8 cellular contexts compared by ENCODE assay signal in the genomic region with DNA sequence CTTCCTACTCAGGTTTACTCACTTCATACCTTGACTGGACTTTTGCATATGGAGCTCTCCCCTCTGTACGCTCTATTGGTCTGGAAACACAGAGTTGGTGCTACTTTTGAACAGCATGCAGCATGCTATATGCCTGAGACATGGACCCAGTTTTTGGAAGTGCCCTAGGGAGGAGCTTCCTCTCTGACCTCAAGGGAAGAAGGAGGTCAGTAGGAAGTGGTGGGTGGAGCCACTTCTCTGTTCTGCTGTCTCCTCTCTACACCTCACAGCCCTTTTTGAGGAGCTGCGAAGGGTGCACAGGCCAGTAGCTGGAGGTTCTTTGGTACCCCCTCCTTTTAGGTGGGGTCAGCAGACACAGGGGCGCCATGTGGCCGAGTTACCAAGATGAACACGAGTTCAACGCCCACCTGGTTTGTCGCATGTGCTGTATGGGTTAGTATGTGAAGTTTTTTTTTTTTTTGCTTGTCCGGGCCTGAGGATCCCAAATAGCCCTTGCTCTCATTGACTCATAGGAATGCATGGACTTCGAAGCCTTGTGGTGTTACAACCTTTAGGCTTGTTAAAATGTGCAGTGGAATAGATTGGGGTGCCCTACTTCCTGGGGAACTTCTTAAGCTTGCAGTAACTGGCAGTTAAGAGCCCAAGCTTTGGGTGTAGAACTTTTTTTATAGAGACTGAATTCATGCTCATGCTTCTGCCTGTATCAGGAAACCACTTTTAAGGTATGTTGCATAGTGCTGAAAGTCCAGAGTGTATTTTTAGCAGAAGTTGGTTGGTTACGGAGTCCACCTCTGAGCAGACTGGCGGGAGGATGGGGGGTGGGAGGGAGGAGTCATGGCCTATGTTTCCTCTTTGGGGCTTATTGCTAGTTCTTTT. TPM values are rescaled to one million over a fixed set of nuclear protein-coding genes. Genes with fewer than 3 reads are reported as not detected.
DNase-seq lines count a peak whose midpoint lies in the region; ATAC-seq and TF ChIP-seq lines count a peak whose summit lies in the region.

No MANE protein-coding gene starts in this region.

- H3K9me3 Mint-ChIP-seq in CD4-positive, alpha-beta T cell: peaks cover 3% of the 10 kb centered on the region
- H3K9me3 Mint-ChIP-seq in IgD-negative memory B cell: no peaks in the 10 kb centered on the region

- intact Hi-C loops in CD4-positive, alpha-beta T cell (cut with DNase I, micrococcal nuclease): loop anchor here in 1 of 2 experiments (1.0 to 5.0 kb wide), 4 partner anchors 10 to 33 kb away; no protein-coding TSS in a partner anchor

- H3K79me2 ChIP-seq in hepatocyte: peaks cover 75% of the 10 kb centered on the region

- H3K4me3 Mint-ChIP-seq in CD4-positive, alpha-beta T cell: peak overlapping the region; percentile 89
- peak overlapping the region; percentile 90 to 96 (median 92) for H3K4me3 Mint-ChIP-seq in IgD-negative memory B cell

- peak overlapping the region; percentile 89 for H3K27ac Mint-ChIP-seq in CD4-positive, alpha-beta T cell
- peak overlapping the region; percentile 45 to 93 (median 90) for H3K27ac Mint-ChIP-seq in IgD-negative memory B cell

- POLR2A ChIA-PET in CD4-positive, alpha-beta T cell (lab: Charles Lee): interaction anchor here (0.9 to 3.9 kb wide), 11 partner anchors 9 to 42 kb away, joined by 3 to 70 read pairs (median 4); a partner anchor contains a TSS

- H3K27me3 Mint-ChIP-seq in CD4-positive, alpha-beta T cell: no peaks in the 10 kb centered on the region
- no peaks in the 10 kb centered on the region for H3K27me3 Mint-ChIP-seq in IgD-negative memory B cell

- CTCF ChIA-PET in CD4-positive, alpha-beta T cell (lab: Charles Lee): interaction anchor here (1.2 to 4.6 kb wide), 8 partner anchors 11 to 43 kb away, joined by 3 to 42 read pairs (median 10); a partner anchor contains a TSS

- ATAC-seq in CD4-positive, alpha-beta T cell (ENCODE audit: poor library complexity): peak; percentile 74
- peak; percentile 68 for ATAC-seq in GM19455 (IDR thresholded peaks at IDR 0.05; ENCODE audit: unreplicated experiment)

- H3K4me2 ChIP-seq in hepatocyte: peak overlapping the region; percentile 66

- H3K9me2 ChIP-seq in hepatocyte (replicated peaks; ENCODE audit: insufficient read depth): no peaks in the 10 kb centered on the region

- DNase-seq in CD4-positive, alpha-beta T cell: peak in 6 of 10 experiments; percentile 17 to 35 (median 30)
- DNase-seq in activated T-cell treated with anti-CD3 and anti-CD28 coated beads, Interleukin-2, amount 50 U/mL, for 1 hour: peak; percentile 37
- peak; percentile 25 for DNase-seq in hepatocyte (ENCODE audit: low spot score)
- DNase-seq in NCI-H1694 treated with DMSO at 0.1 percent for 48 hours (lab: John Stamatoyannopoulos, UW): no peak
- DNase-seq in kidney glomerular epithelial cell (lab: John Stamatoyannopoulos, UW): no peak

- peaks cover 12% of the 10 kb centered on the region for H4K20me1 ChIP-seq in hepatocyte (ENCODE audit: insufficient read depth, poor library complexity, severe bottlenecking)

- H3K4me3 ChIP-seq in hepatocyte (no peak overlapping the region), stomach smooth muscle (ENCODE audit: low read length in 2 of 2) (peak overlapping the region; percentile 25 to 40)

- no peaks in the 10 kb centered on the region for H3K9me3 ChIP-seq in CD4-positive, alpha-beta T cell (ENCODE audit: control insufficient read depth, low read length)
- H3K9me3 ChIP-seq in hepatocyte (ENCODE audit: low read depth) (no peaks in the 10 kb centered on the region), stomach smooth muscle (ENCODE audit: control insufficient read depth in 2 of 2, low read length in 2 of 2) (no peaks in the 10 kb centered on the region)

- TF ChIP-seq CTCF in CD4-positive, alpha-beta T cell (IDR thresholded peaks at IDR 0.05): no peak
- TF ChIP-seq CTCF in hepatocyte (IDR thresholded peaks at IDR 0.05; ENCODE audit: poor library complexity): no peak

- H2AFZ ChIP-seq in hepatocyte: no peak overlapping the region

- H3K4me1 ChIP-seq in hepatocyte (ENCODE audit: insufficient read depth) (peaks cover 35% of the 10 kb centered on the region), stomach smooth muscle (ENCODE audit: control insufficient read depth, insufficient read depth, low read length) (peaks cover 28% of the 10 kb centered on the region)

- H3K36me3 ChIP-seq in hepatocyte (replicated peaks; ENCODE audit: insufficient read depth, low read depth) (no peaks in the 10 kb centered on the region), stomach smooth muscle (ENCODE audit: control insufficient read depth in 2 of 2, insufficient read depth in 2 of 2, low read length in 2 of 2) (no peaks in the 10 kb centered on the region)

- peaks cover 16% of the 10 kb centered on the region for H3K36me3 Mint-ChIP-seq in CD4-positive, alpha-beta T cell (ENCODE audit: low read depth)
- no peaks in the 10 kb centered on the region for H3K36me3 Mint-ChIP-seq in IgD-negative memory B cell

- H3K4me1 Mint-ChIP-seq in CD4-positive, alpha-beta T cell (ENCODE audit: low read depth): peaks cover 59% of the 10 kb centered on the region
- H3K4me1 Mint-ChIP-seq in IgD-negative memory B cell: peaks cover 29 to 38% (median 34%) of the 10 kb centered on the region in 3 donors

- H3K27me3 ChIP-seq in CD4-positive, alpha-beta T cell (ENCODE audit: control insufficient read depth, insufficient read depth, low read length): no peaks in the 10 kb centered on the region
- H3K27me3 ChIP-seq in hepatocyte (no peaks in the 10 kb centered on the region), stomach smooth muscle (ENCODE audit: control insufficient read depth in 1 of 2, insufficient read depth in 2 of 2, low read length in 2 of 2) (no peaks in the 10 kb centered on the region)

- H3K9ac ChIP-seq in stomach smooth muscle (ENCODE audit: low read length in 2 of 2): no peak overlapping the region

- H3K27ac ChIP-seq in CD4-positive, alpha-beta T cell (ENCODE audit: low read depth, low read length): peak overlapping the region; percentile 52
- peak overlapping the region; percentile 90 for H3K27ac ChIP-seq in hepatocyte
- H3K27ac ChIP-seq in stomach smooth muscle (ENCODE audit: low read length): peak overlapping the region; percentile 67

- 87% methylated on average over 11 of the region's 11 CpGs for WGBS in hepatocyte (ENCODE audit: low lambda C conversion rate, missing lambda C conversion rate)

RNA-seq across cellular contexts. Expression of a gene that starts 10.7 kb away (rescaled TPM):
- 100 to 1,000 TPM; 248 to 252 TPM for total RNA-seq in CD4-positive, alpha-beta T cell
- polyA plus RNA-seq in IgD-negative memory B cell: 51.2 TPM
- 136 TPM in 2 replicates for total RNA-seq in hepatocyte
- 47.1 and 60.1 TPM in 2 replicates for polyA plus RNA-seq in hepatocyte

Comparison
In these comparisons a context has a peak if more than half of its experiments do, and no peak if none do; other contexts are left out.
1. DNase-seq: peak in CD4-positive, alpha-beta T cell (6 of 10), activated T-cell treated with anti-CD3 and anti-CD28 coated beads, Interleukin-2, amount 50 U/mL, for 1 hour (single experiment) and hepatocyte (single experiment); none in NCI-H1694 treated with DMSO at 0.1 percent for 48 hours (single experiment) and kidney glomerular epithelial cell (single experiment).
2. Peak in every context shown above with its lines, with median percentiles within 50 percentile points of each other: H3K27ac ChIP-seq.